Comparison of ENCODE assay signal across 1 cellular context in the genomic region with DNA sequence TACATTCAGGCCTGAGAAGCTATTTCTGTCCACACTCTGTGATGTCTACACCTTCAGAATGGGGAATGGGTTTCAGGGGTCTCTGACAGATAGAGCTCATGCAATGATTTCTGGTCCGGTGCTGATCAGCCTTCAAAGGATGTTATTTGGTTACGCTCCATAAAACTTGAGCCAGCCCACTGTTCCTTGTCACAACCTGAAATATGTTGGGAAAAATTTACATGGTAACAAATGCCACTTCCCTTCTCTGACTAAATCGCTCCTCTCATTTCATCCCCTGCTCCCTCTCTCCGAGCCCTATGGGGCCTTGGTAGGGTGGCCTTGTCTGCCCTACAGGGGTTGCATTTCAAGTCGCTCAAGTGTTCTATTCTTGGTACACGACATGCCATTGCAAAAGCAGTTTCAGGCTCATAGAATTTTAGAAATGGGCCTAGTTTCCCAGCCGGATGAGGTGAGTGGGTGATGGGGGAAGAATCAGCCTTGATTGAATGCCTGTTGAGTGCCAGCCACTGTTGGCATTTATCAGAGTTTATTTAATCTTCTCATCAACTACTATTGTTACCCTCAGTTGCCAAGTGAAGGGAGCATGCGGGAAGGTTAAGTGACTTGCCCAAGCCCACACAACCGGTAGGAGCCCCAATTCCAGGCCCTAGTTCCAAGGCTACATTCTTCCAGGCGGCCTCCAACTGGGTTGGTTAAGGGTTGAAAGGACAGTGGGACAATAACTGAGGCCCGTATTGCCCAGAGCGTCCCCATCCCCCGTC.
TF ChIP-seq lines count a peak whose summit lies in the region.

No MANE protein-coding gene starts in this region.

TF ChIP-seq in K562, 482 proteins besides CTCF, POLR2A, EP300 and RAD21 (continued from another document):
- TF ChIP-seq, protein P1, sequence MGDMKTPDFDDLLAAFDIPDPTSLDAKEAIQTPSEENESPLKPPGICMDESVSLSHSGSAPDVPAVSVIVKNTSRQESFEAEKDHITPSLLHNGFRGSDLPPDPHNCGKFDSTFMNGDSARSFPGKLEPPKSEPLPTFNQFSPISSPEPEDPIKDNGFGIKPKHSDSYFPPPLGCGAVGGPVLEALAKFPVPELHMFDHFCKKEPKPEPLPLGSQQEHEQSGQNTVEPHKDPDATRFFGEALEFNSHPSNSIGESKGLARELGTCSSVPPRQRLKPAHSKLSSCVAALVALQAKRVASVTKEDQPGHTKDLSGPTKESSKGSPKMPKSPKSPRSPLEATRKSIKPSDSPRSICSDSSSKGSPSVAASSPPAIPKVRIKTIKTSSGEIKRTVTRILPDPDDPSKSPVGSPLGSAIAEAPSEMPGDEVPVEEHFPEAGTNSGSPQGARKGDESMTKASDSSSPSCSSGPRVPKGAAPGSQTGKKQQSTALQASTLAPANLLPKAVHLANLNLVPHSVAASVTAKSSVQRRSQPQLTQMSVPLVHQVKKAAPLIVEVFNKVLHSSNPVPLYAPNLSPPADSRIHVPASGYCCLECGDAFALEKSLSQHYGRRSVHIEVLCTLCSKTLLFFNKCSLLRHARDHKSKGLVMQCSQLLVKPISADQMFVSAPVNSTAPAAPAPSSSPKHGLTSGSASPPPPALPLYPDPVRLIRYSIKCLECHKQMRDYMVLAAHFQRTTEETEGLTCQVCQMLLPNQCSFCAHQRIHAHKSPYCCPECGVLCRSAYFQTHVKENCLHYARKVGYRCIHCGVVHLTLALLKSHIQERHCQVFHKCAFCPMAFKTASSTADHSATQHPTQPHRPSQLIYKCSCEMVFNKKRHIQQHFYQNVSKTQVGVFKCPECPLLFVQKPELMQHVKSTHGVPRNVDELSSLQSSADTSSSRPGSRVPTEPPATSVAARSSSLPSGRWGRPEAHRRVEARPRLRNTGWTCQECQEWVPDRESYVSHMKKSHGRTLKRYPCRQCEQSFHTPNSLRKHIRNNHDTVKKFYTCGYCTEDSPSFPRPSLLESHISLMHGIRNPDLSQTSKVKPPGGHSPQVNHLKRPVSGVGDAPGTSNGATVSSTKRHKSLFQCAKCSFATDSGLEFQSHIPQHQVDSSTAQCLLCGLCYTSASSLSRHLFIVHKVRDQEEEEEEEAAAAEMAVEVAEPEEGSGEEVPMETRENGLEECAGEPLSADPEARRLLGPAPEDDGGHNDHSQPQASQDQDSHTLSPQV (IDR thresholded peaks at IDR 0.05): peak; percentile 84
- TF ChIP-seq ZFX (CRISPR knock-in tag; IDR thresholded peaks at IDR 0.05) (peak; percentile 79), ZNF134 (CRISPR knock-in tag; conservative IDR thresholded peaks at IDR 0.05) (no peak), ZNF699 (CRISPR knock-in tag; IDR thresholded peaks at IDR 0.05; ENCODE audit: insufficient replicate concordance) (no peak), ZNF644 (tag; IDR thresholded peaks at IDR 0.05; ENCODE audit: low read depth) (no peak), CEBPB (tag; IDR thresholded peaks at IDR 0.05) (no peak), NR4A1 (CRISPR knock-in tag; IDR thresholded peaks at IDR 0.05) (peak; percentile 11; the same call in 1 of the 2 replicates), NR4A1 (tag; IDR thresholded peaks at IDR 0.05) (0 out of 2 replicates have a peak, but pooled peaks have one; percentile 41), RBM39 (optimal IDR thresholded peaks at IDR 0.05; ENCODE audit: low read depth, low read length) (peak; percentile 51), ZNF584 (CRISPR knock-in tag; IDR thresholded peaks at IDR 0.05; ENCODE audit: low read depth) (0 out of 2 replicates have a peak, but pooled peaks have one; percentile 58)
- TF ChIP-seq, protein P2, sequence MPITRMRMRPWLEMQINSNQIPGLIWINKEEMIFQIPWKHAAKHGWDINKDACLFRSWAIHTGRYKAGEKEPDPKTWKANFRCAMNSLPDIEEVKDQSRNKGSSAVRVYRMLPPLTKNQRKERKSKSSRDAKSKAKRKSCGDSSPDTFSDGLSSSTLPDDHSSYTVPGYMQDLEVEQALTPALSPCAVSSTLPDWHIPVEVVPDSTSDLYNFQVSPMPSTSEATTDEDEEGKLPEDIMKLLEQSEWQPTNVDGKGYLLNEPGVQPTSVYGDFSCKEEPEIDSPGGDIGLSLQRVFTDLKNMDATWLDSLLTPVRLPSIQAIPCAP (CRISPR knock-in tag; IDR thresholded peaks at IDR 0.05; ENCODE audit: borderline replicate concordance): peak; percentile 69; the same call in 1 of the 2 replicates
- TF ChIP-seq, protein P3, sequence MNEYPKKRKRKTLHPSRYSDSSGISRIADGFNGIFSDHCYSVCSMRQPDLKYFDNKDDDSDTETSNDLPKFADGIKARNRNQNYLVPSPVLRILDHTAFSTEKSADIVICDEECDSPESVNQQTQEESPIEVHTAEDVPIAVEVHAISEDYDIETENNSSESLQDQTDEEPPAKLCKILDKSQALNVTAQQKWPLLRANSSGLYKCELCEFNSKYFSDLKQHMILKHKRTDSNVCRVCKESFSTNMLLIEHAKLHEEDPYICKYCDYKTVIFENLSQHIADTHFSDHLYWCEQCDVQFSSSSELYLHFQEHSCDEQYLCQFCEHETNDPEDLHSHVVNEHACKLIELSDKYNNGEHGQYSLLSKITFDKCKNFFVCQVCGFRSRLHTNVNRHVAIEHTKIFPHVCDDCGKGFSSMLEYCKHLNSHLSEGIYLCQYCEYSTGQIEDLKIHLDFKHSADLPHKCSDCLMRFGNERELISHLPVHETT (CRISPR knock-in tag; conservative IDR thresholded peaks at IDR 0.05 in 1 of 2, IDR thresholded peaks at IDR 0.05 in 1 of 2): peak in 1 of 2 experiments; percentile 40; a peak in 1 of 4 replicates
- TF ChIP-seq, protein P4, sequence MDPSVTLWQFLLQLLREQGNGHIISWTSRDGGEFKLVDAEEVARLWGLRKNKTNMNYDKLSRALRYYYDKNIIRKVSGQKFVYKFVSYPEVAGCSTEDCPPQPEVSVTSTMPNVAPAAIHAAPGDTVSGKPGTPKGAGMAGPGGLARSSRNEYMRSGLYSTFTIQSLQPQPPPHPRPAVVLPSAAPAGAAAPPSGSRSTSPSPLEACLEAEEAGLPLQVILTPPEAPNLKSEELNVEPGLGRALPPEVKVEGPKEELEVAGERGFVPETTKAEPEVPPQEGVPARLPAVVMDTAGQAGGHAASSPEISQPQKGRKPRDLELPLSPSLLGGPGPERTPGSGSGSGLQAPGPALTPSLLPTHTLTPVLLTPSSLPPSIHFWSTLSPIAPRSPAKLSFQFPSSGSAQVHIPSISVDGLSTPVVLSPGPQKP (CRISPR knock-in tag; IDR thresholded peaks at IDR 0.05): no peak
- TF ChIP-seq, protein P5, sequence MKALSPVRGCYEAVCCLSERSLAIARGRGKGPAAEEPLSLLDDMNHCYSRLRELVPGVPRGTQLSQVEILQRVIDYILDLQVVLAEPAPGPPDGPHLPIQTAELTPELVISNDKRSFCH (CRISPR knock-in tag; IDR thresholded peaks at IDR 0.05): no peak
- TF ChIP-seq, protein P5 (tag; IDR thresholded peaks at IDR 0.05): peak; percentile 74; the same call in 1 of the 2 replicates
- TF ChIP-seq, protein P6, sequence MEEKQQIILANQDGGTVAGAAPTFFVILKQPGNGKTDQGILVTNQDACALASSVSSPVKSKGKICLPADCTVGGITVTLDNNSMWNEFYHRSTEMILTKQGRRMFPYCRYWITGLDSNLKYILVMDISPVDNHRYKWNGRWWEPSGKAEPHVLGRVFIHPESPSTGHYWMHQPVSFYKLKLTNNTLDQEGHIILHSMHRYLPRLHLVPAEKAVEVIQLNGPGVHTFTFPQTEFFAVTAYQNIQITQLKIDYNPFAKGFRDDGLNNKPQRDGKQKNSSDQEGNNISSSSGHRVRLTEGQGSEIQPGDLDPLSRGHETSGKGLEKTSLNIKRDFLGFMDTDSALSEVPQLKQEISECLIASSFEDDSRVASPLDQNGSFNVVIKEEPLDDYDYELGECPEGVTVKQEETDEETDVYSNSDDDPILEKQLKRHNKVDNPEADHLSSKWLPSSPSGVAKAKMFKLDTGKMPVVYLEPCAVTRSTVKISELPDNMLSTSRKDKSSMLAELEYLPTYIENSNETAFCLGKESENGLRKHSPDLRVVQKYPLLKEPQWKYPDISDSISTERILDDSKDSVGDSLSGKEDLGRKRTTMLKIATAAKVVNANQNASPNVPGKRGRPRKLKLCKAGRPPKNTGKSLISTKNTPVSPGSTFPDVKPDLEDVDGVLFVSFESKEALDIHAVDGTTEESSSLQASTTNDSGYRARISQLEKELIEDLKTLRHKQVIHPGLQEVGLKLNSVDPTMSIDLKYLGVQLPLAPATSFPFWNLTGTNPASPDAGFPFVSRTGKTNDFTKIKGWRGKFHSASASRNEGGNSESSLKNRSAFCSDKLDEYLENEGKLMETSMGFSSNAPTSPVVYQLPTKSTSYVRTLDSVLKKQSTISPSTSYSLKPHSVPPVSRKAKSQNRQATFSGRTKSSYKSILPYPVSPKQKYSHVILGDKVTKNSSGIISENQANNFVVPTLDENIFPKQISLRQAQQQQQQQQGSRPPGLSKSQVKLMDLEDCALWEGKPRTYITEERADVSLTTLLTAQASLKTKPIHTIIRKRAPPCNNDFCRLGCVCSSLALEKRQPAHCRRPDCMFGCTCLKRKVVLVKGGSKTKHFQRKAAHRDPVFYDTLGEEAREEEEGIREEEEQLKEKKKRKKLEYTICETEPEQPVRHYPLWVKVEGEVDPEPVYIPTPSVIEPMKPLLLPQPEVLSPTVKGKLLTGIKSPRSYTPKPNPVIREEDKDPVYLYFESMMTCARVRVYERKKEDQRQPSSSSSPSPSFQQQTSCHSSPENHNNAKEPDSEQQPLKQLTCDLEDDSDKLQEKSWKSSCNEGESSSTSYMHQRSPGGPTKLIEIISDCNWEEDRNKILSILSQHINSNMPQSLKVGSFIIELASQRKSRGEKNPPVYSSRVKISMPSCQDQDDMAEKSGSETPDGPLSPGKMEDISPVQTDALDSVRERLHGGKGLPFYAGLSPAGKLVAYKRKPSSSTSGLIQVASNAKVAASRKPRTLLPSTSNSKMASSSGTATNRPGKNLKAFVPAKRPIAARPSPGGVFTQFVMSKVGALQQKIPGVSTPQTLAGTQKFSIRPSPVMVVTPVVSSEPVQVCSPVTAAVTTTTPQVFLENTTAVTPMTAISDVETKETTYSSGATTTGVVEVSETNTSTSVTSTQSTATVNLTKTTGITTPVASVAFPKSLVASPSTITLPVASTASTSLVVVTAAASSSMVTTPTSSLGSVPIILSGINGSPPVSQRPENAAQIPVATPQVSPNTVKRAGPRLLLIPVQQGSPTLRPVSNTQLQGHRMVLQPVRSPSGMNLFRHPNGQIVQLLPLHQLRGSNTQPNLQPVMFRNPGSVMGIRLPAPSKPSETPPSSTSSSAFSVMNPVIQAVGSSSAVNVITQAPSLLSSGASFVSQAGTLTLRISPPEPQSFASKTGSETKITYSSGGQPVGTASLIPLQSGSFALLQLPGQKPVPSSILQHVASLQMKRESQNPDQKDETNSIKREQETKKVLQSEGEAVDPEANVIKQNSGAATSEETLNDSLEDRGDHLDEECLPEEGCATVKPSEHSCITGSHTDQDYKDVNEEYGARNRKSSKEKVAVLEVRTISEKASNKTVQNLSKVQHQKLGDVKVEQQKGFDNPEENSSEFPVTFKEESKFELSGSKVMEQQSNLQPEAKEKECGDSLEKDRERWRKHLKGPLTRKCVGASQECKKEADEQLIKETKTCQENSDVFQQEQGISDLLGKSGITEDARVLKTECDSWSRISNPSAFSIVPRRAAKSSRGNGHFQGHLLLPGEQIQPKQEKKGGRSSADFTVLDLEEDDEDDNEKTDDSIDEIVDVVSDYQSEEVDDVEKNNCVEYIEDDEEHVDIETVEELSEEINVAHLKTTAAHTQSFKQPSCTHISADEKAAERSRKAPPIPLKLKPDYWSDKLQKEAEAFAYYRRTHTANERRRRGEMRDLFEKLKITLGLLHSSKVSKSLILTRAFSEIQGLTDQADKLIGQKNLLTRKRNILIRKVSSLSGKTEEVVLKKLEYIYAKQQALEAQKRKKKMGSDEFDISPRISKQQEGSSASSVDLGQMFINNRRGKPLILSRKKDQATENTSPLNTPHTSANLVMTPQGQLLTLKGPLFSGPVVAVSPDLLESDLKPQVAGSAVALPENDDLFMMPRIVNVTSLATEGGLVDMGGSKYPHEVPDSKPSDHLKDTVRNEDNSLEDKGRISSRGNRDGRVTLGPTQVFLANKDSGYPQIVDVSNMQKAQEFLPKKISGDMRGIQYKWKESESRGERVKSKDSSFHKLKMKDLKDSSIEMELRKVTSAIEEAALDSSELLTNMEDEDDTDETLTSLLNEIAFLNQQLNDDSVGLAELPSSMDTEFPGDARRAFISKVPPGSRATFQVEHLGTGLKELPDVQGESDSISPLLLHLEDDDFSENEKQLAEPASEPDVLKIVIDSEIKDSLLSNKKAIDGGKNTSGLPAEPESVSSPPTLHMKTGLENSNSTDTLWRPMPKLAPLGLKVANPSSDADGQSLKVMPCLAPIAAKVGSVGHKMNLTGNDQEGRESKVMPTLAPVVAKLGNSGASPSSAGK (IDR thresholded peaks at IDR 0.05): peak; percentile 53; the same call in 1 of the 2 replicates
